ENCODE assay signal across 3 cellular contexts in genomic region chr20:39109933-39110818, GRCh38.
TF ChIP-seq lines count a peak whose summit lies in the region.

No MANE protein-coding gene starts in this region.

TF ChIP-seq in A549, 52 proteins besides CTCF, POLR2A, EP300 and RAD21 (continued from another document):
- no peak for TF ChIP-seq ZSCAN20 (CRISPR knock-in tag; IDR thresholded peaks at IDR 0.05)
- no peak for TF ChIP-seq HOXA7 (CRISPR knock-in tag; IDR thresholded peaks at IDR 0.05)
- TF ChIP-seq, protein P1, sequence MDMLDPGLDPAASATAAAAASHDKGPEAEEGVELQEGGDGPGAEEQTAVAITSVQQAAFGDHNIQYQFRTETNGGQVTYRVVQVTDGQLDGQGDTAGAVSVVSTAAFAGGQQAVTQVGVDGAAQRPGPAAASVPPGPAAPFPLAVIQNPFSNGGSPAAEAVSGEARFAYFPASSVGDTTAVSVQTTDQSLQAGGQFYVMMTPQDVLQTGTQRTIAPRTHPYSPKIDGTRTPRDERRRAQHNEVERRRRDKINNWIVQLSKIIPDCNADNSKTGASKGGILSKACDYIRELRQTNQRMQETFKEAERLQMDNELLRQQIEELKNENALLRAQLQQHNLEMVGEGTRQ (IDR thresholded peaks at IDR 0.05): peak; percentile 64
TF ChIP-seq in A549: peak in this region for 1.

TF ChIP-seq in H1, 55 proteins besides CTCF, POLR2A, EP300 and RAD21 (continued from another document):
- TF ChIP-seq SRF (IDR thresholded peaks at IDR 0.05; ENCODE audit: low read depth, low read length): no peak
- TF ChIP-seq CBX5 (IDR thresholded peaks at IDR 0.05; ENCODE audit: low read depth, low read length): no peak
- TF ChIP-seq TBP (IDR thresholded peaks at IDR 0.05; ENCODE audit: low read depth, low read length): no peak
- no peak for TF ChIP-seq BACH1 (IDR thresholded peaks at IDR 0.05; ENCODE audit: low read length)
- no peak for TF ChIP-seq BRCA1 (IDR thresholded peaks at IDR 0.05; ENCODE audit: low read depth, low read length)
- TF ChIP-seq NRF1 (IDR thresholded peaks at IDR 0.05; ENCODE audit: low read depth, low read length): no peak
- TF ChIP-seq ATF3 (IDR thresholded peaks at IDR 0.05; ENCODE audit: insufficient read depth, low read depth, low read length): peak; percentile 84
- TF ChIP-seq POLR2AphosphoS5 (IDR thresholded peaks at IDR 0.05; ENCODE audit: low read depth, low read length): no peak
- TF ChIP-seq KDM1A (IDR thresholded peaks at IDR 0.05; ENCODE audit: borderline replicate concordance, low read length): no peak
- TF ChIP-seq HDAC2 (IDR thresholded peaks at IDR 0.05; ENCODE audit: borderline replicate concordance in 1 of 2, low read depth in 2 of 2, low read length in 2 of 2): no peak
- TF ChIP-seq CREB1 (IDR thresholded peaks at IDR 0.05): no peak
- TF ChIP-seq TCF12 (IDR thresholded peaks at IDR 0.05; ENCODE audit: low read depth, low read length): no peak
- no peak for TF ChIP-seq FOSL1 (IDR thresholded peaks at IDR 0.05; ENCODE audit: insufficient read depth, low read depth, low read length)
- no peak for TF ChIP-seq SIRT6 (IDR thresholded peaks at IDR 0.05; ENCODE audit: low read length)
- TF ChIP-seq CEBPB (IDR thresholded peaks at IDR 0.05; ENCODE audit: low read depth, low read length): no peak
- TF ChIP-seq, protein P2, sequence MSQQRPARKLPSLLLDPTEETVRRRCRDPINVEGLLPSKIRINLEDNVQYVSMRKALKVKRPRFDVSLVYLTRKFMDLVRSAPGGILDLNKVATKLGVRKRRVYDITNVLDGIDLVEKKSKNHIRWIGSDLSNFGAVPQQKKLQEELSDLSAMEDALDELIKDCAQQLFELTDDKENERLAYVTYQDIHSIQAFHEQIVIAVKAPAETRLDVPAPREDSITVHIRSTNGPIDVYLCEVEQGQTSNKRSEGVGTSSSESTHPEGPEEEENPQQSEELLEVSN (IDR thresholded peaks at IDR 0.05): peak; percentile 26; the same call in 1 of the 2 replicates
- TF ChIP-seq ZNF274 (IDR thresholded peaks at IDR 0.05; ENCODE audit: borderline replicate concordance, extremely low read depth, low read length): no peak
- TF ChIP-seq GABPA (IDR thresholded peaks at IDR 0.05; ENCODE audit: borderline replicate concordance, insufficient read depth, low read length): no peak
- TF ChIP-seq MAX (IDR thresholded peaks at IDR 0.05): no peak
- peak; percentile 81; the same call in 1 of the 2 replicates for TF ChIP-seq SP4 (IDR thresholded peaks at IDR 0.05; ENCODE audit: low read length)
- TF ChIP-seq RNF2 (IDR thresholded peaks at IDR 0.05; ENCODE audit: borderline replicate concordance, low read depth, low read length, missing control alignments, poor library complexity, severe bottlenecking): no peak
- TF ChIP-seq, protein P1 (IDR thresholded peaks at IDR 0.05; ENCODE audit: low read length): peak; percentile 93
- no peak for TF ChIP-seq HDAC6 (IDR thresholded peaks at IDR 0.05; ENCODE audit: low read depth, low read length)
- 0 out of 2 replicates have a peak, but pooled peaks have one; percentile 20 for TF ChIP-seq MAFK (IDR thresholded peaks at IDR 0.05; ENCODE audit: low read depth, low read length)

TF ChIP-seq in SK-N-SH, 30 proteins besides CTCF, POLR2A, EP300 and RAD21 (continued from another document):
- no peak for TF ChIP-seq TAF1 (IDR thresholded peaks at IDR 0.05; ENCODE audit: borderline replicate concordance, low read depth, low read length)
- TF ChIP-seq, protein P3, sequence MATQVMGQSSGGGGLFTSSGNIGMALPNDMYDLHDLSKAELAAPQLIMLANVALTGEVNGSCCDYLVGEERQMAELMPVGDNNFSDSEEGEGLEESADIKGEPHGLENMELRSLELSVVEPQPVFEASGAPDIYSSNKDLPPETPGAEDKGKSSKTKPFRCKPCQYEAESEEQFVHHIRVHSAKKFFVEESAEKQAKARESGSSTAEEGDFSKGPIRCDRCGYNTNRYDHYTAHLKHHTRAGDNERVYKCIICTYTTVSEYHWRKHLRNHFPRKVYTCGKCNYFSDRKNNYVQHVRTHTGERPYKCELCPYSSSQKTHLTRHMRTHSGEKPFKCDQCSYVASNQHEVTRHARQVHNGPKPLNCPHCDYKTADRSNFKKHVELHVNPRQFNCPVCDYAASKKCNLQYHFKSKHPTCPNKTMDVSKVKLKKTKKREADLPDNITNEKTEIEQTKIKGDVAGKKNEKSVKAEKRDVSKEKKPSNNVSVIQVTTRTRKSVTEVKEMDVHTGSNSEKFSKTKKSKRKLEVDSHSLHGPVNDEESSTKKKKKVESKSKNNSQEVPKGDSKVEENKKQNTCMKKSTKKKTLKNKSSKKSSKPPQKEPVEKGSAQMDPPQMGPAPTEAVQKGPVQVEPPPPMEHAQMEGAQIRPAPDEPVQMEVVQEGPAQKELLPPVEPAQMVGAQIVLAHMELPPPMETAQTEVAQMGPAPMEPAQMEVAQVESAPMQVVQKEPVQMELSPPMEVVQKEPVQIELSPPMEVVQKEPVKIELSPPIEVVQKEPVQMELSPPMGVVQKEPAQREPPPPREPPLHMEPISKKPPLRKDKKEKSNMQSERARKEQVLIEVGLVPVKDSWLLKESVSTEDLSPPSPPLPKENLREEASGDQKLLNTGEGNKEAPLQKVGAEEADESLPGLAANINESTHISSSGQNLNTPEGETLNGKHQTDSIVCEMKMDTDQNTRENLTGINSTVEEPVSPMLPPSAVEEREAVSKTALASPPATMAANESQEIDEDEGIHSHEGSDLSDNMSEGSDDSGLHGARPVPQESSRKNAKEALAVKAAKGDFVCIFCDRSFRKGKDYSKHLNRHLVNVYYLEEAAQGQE (IDR thresholded peaks at IDR 0.05; ENCODE audit: low read depth, low read length): no peak
- TF ChIP-seq MXI1 (IDR thresholded peaks at IDR 0.05; ENCODE audit: low read depth, low read length): no peak
- no peak for TF ChIP-seq NRF1 (IDR thresholded peaks at IDR 0.05; ENCODE audit: low read depth, low read length)
- no peak for TF ChIP-seq RCOR1 (IDR thresholded peaks at IDR 0.05; ENCODE audit: low read length)
- TF ChIP-seq, protein P4, sequence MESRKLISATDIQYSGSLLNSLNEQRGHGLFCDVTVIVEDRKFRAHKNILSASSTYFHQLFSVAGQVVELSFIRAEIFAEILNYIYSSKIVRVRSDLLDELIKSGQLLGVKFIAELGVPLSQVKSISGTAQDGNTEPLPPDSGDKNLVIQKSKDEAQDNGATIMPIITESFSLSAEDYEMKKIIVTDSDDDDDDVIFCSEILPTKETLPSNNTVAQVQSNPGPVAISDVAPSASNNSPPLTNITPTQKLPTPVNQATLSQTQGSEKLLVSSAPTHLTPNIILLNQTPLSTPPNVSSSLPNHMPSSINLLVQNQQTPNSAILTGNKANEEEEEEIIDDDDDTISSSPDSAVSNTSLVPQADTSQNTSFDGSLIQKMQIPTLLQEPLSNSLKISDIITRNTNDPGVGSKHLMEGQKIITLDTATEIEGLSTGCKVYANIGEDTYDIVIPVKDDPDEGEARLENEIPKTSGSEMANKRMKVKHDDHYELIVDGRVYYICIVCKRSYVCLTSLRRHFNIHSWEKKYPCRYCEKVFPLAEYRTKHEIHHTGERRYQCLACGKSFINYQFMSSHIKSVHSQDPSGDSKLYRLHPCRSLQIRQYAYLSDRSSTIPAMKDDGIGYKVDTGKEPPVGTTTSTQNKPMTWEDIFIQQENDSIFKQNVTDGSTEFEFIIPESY (IDR thresholded peaks at IDR 0.05; ENCODE audit: borderline replicate concordance, low read depth): no peak
- no peak for TF ChIP-seq FOXM1 (IDR thresholded peaks at IDR 0.05; ENCODE audit: low read depth)
TF ChIP-seq in SK-N-SH: peak in this region for 0.
